In the genomic region with DNA sequence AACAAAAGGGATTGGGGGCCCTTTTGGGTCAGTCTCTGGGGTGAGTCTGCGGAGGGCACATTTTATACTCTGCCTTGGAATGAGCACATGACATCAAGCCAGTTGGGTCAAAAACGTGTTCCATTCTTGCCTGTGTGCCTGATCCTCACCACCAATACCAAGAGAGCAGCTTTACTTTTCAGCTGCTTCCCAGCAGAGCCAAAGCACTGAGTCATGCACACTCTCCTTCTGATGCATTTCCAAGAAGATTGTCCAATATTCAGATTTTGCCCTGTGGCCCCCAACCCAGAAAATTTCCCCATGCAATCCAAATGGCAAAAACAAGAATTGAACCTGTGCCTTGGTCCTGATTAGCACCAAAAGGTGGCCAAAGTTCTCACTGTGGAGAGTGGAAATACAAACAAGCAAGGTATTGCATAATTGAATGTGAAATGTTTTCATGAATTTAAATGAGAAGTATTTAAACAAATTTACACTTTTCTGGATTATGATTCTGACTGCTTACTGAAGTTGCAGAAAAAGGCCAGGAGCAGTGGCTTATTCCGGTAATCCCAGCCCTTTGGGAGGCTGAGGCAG, we compare ENCODE assay signal across 20 cellular contexts.
DNase-seq lines count a peak whose midpoint lies in the region; ATAC-seq and TF ChIP-seq lines count a peak whose summit lies in the region.
"Had no signal": no experiment of that assay in that cellular context is flagged by ENCODE, and none has a peak within 500 bp of the region (broad histone marks: within the 10 kb centered on the region; RNA-seq: fewer than 3 reads in every experiment).

No MANE protein-coding gene starts in this region.

- H3K4me2 ChIP-seq in fibroblast of lung (ENCODE audit: extremely low read depth, insufficient read depth, low read length), result no peak overlapping the region

- DNase-seq in EL, result peak; percentile 28
- peak; percentile 40 for DNase-seq in RPMI7951 (ENCODE audit: low read depth)
- peak; percentile 35 to 65 for DNase-seq in fibroblast of lung (ENCODE audit: low read depth in 2 of 2)
- DNase-seq in renal cortical epithelial cell (ENCODE audit: low read depth), result peak; percentile 64
- no peak for DNase-seq in globus pallidus (ENCODE audit: low spot score)
- no peak for DNase-seq in D341Med (ENCODE audit: low spot score)
- no peak for DNase-seq in hepatic stellate cell (ENCODE audit: low spot score)
- DNase-seq: activated CD4-positive, alpha-beta T cell treated with anti-CD3 and anti-CD28 coated beads for 1 hour; activated naive CD4-positive, alpha-beta T cell treated with anti-CD3 and anti-CD28 coated beads for 36 hours; activated T-cell treated with anti-CD3 and anti-CD28 coated beads, Interleukin-2, amount 50 U/mL, for 4 hours; CD4-positive, alpha-beta T cell; heart right ventricle; immature natural killer cell; naive B cell; NCI-H1417; NCI-H524 treated with DMSO at 0.1 percent for 48 hours; right cardiac atrium; Right ventricle myocardium superior had no signal

- no peak overlapping the region for H3K9ac ChIP-seq in fibroblast of lung (ENCODE audit: insufficient read depth, low read length)

- H3K4me1 ChIP-seq in fibroblast of lung (ENCODE audit: control insufficient read depth, extremely low read depth, insufficient read depth, low read length), result no peaks in the 10 kb centered on the region
- H3K4me1 ChIP-seq: vagina had no signal

- H3K27ac ChIP-seq in fibroblast of lung (ENCODE audit: insufficient read depth, low read length), result no peak overlapping the region
- H3K27ac ChIP-seq: heart right ventricle, vagina had no signal

- no peaks in the 10 kb centered on the region for H3K79me2 ChIP-seq in fibroblast of lung (ENCODE audit: control insufficient read depth, insufficient read depth, low read length)

- no peaks in the 10 kb centered on the region for H3K9me3 ChIP-seq in fibroblast of lung (ENCODE audit: control insufficient read depth, insufficient read depth, low read depth, low read length)
- H3K9me3 ChIP-seq: heart right ventricle, vagina had no signal

- H2AFZ ChIP-seq in fibroblast of lung (ENCODE audit: low read length), result no peak overlapping the region

- no peaks in the 10 kb centered on the region for H3K27me3 ChIP-seq in fibroblast of lung (ENCODE audit: control insufficient read depth, insufficient read depth, low read length)
- H3K27me3 ChIP-seq: heart right ventricle, vagina had no signal

- H3K4me3 ChIP-seq in fibroblast of lung (replicated peaks in 1 of 4; ENCODE audit: control extremely low read depth in 1 of 4, insufficient read depth in 1 of 4, low read depth in 3 of 4, low read length in 4 of 4), result no peak overlapping the region
- H3K4me3 ChIP-seq: heart right ventricle, vagina had no signal

- H4K20me1 ChIP-seq in fibroblast of lung (ENCODE audit: control insufficient read depth, extremely low read depth, insufficient read depth, low read length), result no peaks in the 10 kb centered on the region

- no peaks in the 10 kb centered on the region for H3K36me3 ChIP-seq in fibroblast of lung (ENCODE audit: control insufficient read depth, insufficient read depth, low read length)
- H3K36me3 ChIP-seq: heart right ventricle, vagina had no signal

- ATAC-seq in GM21381 (IDR thresholded peaks at IDR 0.05; ENCODE audit: unreplicated experiment), result no peak
- ATAC-seq: activated T-cell treated with anti-CD3 and anti-CD28 coated beads, Interleukin-2, amount 50 U/mL, for 4 hours; heart right ventricle; right cardiac atrium had no signal

- no peak for TF ChIP-seq CTCF in fibroblast of lung (conservative IDR thresholded peaks at IDR 0.05 in 1 of 2, IDR thresholded peaks at IDR 0.05 in 1 of 2; ENCODE audit: low read depth in 1 of 2, low read length in 2 of 2)

Comparison
In these comparisons a context has a peak if more than half of its experiments do, and no peak if none do; other contexts are left out.
1. DNase-seq: peak in EL (single experiment), RPMI7951 (single experiment), fibroblast of lung (2 of 2) and renal cortical epithelial cell (single experiment); none in globus pallidus (single experiment), D341Med (single experiment) and hepatic stellate cell (single experiment).